Comparison of ENCODE assay signal across 14 cellular contexts in genomic region chr18:50649821-50650220, GRCh38.
DNase-seq lines count a peak whose midpoint lies in the region; ATAC-seq, FAIRE-seq and TF ChIP-seq lines count a peak whose summit lies in the region.
"Had no signal": no experiment of that assay in that cellular context is flagged by ENCODE, and none has a peak within 500 bp of the region (broad histone marks: within the 10 kb centered on the region; RNA-seq: fewer than 3 reads in every experiment).

No MANE protein-coding gene starts in this region.

- no peak overlapping the region for H3K27ac Mint-ChIP-seq in T-helper 17 cell
- H3K27ac Mint-ChIP-seq in activated CD8-positive, alpha-beta T cell treated with anti-CD3 and anti-CD28 coated beads for 36 hours = no peak overlapping the region
- H3K27ac Mint-ChIP-seq: activated T-helper 2 cell treated with anti-CD3 and anti-CD28 coated beads, Interferon-gamma antibody, Interleukin-2, Interleukin-4, amounts not matched to agents 10 μg/mL and 5 μg/mL and 100 μg/mL, durations not matched to agents 14 hours and 24 hours and 36 hours; mesothelial cell of epicardium had no signal

- ATAC-seq in T-helper 17 cell = no peak
- no peak for ATAC-seq in activated CD8-positive, alpha-beta T cell treated with anti-CD3 and anti-CD28 coated beads for 36 hours

- intact Hi-C loops in kidney (cut with DNase I) = no loop called here
- intact Hi-C loops in activated CD8-positive, alpha-beta T cell treated with anti-CD3 and anti-CD28 coated beads for 36 hours (cut with micrococcal nuclease) = no loop called here

- H3K36me3 Mint-ChIP-seq in T-helper 17 cell (ENCODE audit: low read depth) = no peaks in the 10 kb centered on the region
- H3K36me3 Mint-ChIP-seq in activated CD8-positive, alpha-beta T cell treated with anti-CD3 and anti-CD28 coated beads for 36 hours (ENCODE audit: low read depth) = no peaks in the 10 kb centered on the region
- H3K36me3 Mint-ChIP-seq: mesothelial cell of epicardium had no signal

- peaks cover 0 to 11% of the 10 kb centered on the region in 2 donors for H3K4me1 ChIP-seq in kidney (ENCODE audit: control insufficient read depth in 1 of 2, insufficient read depth in 1 of 2, low read depth in 1 of 2, low read length in 2 of 2)
- H3K4me1 ChIP-seq in rectal smooth muscle tissue (ENCODE audit: control insufficient read depth, insufficient read depth, low read length) = peaks cover 54% of the 10 kb centered on the region

- POLR2A ChIA-PET in activated CD8-positive, alpha-beta T cell treated with anti-CD3 and anti-CD28 coated beads for 36 hours (lab: Charles Lee) = no interaction called here

- peak overlapping the region; percentile 81 to 87 for H3K27ac ChIP-seq in coronary artery
- peak overlapping the region; percentile 88 to 89 for H3K27ac ChIP-seq in kidney (ENCODE audit: low read depth in 2 of 2, low read length in 2 of 2)
- H3K27ac ChIP-seq in rectal smooth muscle tissue (ENCODE audit: low read depth, low read length) = peak overlapping the region; percentile 97

- CTCF ChIA-PET in activated CD8-positive, alpha-beta T cell treated with anti-CD3 and anti-CD28 coated beads for 36 hours (lab: Charles Lee) = interaction anchor here (0.7 kb wide), 1 partner anchor 79 kb away, joined by 3 read pairs; no protein-coding TSS in a partner anchor

- H3K27me3 Mint-ChIP-seq in T-helper 17 cell = peaks cover 6% of the 10 kb centered on the region
- no peaks in the 10 kb centered on the region for H3K27me3 Mint-ChIP-seq in activated CD8-positive, alpha-beta T cell treated with anti-CD3 and anti-CD28 coated beads for 36 hours

- H3K4me3 ChIP-seq in coronary artery (peak overlapping the region; percentile 12), kidney (ENCODE audit: low read length in 2 of 2) (no peak overlapping the region), rectal smooth muscle tissue (ENCODE audit: low read length) (peak overlapping the region; percentile 20)

- no peaks in the 10 kb centered on the region for H3K4me1 Mint-ChIP-seq in T-helper 17 cell
- H3K4me1 Mint-ChIP-seq in activated CD8-positive, alpha-beta T cell treated with anti-CD3 and anti-CD28 coated beads for 36 hours (ENCODE audit: low read depth) = no peaks in the 10 kb centered on the region
- H3K4me1 Mint-ChIP-seq: mesothelial cell of epicardium had no signal

- in situ Hi-C loops in G401 (cut with HindIII; ENCODE audit: low sequenced_read_pairs) = no loop called here

- H3K9me3 ChIP-seq in kidney (ENCODE audit: control insufficient read depth in 1 of 2, low read length in 2 of 2) = no peaks in the 10 kb centered on the region
- H3K9me3 ChIP-seq in T-helper 17 cell (ENCODE audit: control insufficient read depth, low read length, poor library complexity, severe bottlenecking) = no peaks in the 10 kb centered on the region

- no peak overlapping the region for H3K4me3 Mint-ChIP-seq in T-helper 17 cell
- H3K4me3 Mint-ChIP-seq in activated CD8-positive, alpha-beta T cell treated with anti-CD3 and anti-CD28 coated beads for 36 hours = no peak overlapping the region
- H3K4me3 Mint-ChIP-seq: mesothelial cell of epicardium had no signal

- H3K27me3 ChIP-seq in rectal smooth muscle tissue (ENCODE audit: control insufficient read depth, insufficient read depth, low read length) = no peaks in the 10 kb centered on the region

- no peaks in the 10 kb centered on the region for H3K9me3 Mint-ChIP-seq in activated CD8-positive, alpha-beta T cell treated with anti-CD3 and anti-CD28 coated beads for 36 hours
- H3K9me3 Mint-ChIP-seq: activated T-helper 2 cell treated with anti-CD3 and anti-CD28 coated beads, Interferon-gamma antibody, Interleukin-2, Interleukin-4, amounts not matched to agents 10 μg/mL and 5 μg/mL and 100 μg/mL, durations not matched to agents 14 hours and 24 hours and 36 hours; mesothelial cell of epicardium had no signal

- H3K9ac ChIP-seq in kidney (ENCODE audit: low read length in 2 of 2) (no peak overlapping the region), rectal smooth muscle tissue (ENCODE audit: low read length) (no peak overlapping the region)

- TF ChIP-seq CTCF in coronary artery (IDR thresholded peaks at IDR 0.05) (no peak), kidney (IDR thresholded peaks at IDR 0.05; ENCODE audit: borderline replicate concordance, extremely low read depth, insufficient read depth) (no peak)
- no peak for TF ChIP-seq CTCF in activated CD8-positive, alpha-beta T cell treated with anti-CD3 and anti-CD28 coated beads for 36 hours (IDR thresholded peaks at IDR 0.05)

- no peak for FAIRE-seq in kidney (lab: Jason Lieb, UNC)
- FAIRE-seq: urothelium cell line had no signal

- H3K36me3 ChIP-seq in kidney (ENCODE audit: control insufficient read depth in 1 of 2, insufficient read depth in 2 of 2, low read length in 2 of 2) (no peaks in the 10 kb centered on the region), rectal smooth muscle tissue (ENCODE audit: control insufficient read depth, insufficient read depth, low read length) (no peaks in the 10 kb centered on the region)

- DNase-seq in G401 (ENCODE audit: low spot score) = peak; percentile 86
- DNase-seq in coronary artery (ENCODE audit: low spot score) = peak; percentile 91
- DNase-seq in kidney = no peak
- DNase-seq in T-helper 17 cell = no peak
- DNase-seq in activated CD8-positive, alpha-beta T cell treated with anti-CD3 and anti-CD28 coated beads for 36 hours = no peak
- no peak for DNase-seq in GF-D8 (lab: John Stamatoyannopoulos, UW)
- DNase-seq in mesenteric fat pad (ENCODE audit: low spot score) = no peak
- DNase-seq: cortex of kidney, glutamatergic neuron, NCI-H2081 treated with DMSO at 0.1 percent for 48 hours had no signal

Comparison
In these comparisons a context has a peak if more than half of its experiments do, and no peak if none do; other contexts are left out.
1. DNase-seq: peak in G401 (single experiment) and coronary artery (single experiment); none in kidney (single experiment), T-helper 17 cell (0 of 3), activated CD8-positive, alpha-beta T cell treated with anti-CD3 and anti-CD28 coated beads for 36 hours (single experiment), GF-D8 (single experiment) and mesenteric fat pad (single experiment).
2. H3K4me3 ChIP-seq: peak in coronary artery (single experiment) and rectal smooth muscle tissue (single experiment); none in kidney (0 of 2).
3. Peak in every context shown above with its lines, with median percentiles within 50 percentile points of each other: H3K27ac ChIP-seq.